Comparison of ENCODE assay signal across 3 cellular contexts in the genomic region with DNA sequence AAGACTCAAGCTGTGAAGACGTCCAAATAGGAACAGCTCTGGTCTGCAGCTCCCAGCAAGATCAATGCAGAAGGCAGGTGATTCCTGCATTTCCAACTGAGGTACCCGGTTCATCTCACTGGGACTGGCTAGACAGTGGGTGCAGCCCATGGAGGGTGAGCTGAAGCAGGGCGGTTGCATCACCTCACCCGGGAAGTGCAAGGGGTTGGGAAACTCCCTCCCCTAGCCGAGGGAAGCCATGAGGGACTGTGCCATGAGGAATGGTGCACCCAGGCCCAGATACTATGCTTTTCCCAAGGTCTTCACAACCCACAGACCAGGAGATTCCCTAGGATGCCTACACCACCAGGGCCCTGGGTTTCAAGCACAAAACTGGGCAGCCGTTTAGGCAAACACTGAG.
TF ChIP-seq lines count a peak whose summit lies in the region.
"Not testable (repeated sequence)": the region's sequence is repeated elsewhere in the genome, so short reads cannot be mapped to it uniquely, and the experiment has no call there.

No MANE protein-coding gene starts in this region.

TF ChIP-seq in WTC11, 78 proteins besides CTCF, POLR2A, EP300 and RAD21:
- TF ChIP-seq GABPB1 (CRISPR knock-in tag; IDR thresholded peaks at IDR 0.05), result peak; percentile 85

TF ChIP-seq in K562, 482 proteins besides CTCF, POLR2A, EP300 and RAD21:
- peak; percentile 22; the same call in 1 of the 2 replicates for TF ChIP-seq ATF3 (IDR thresholded peaks at IDR 0.05)
- TF ChIP-seq ATF3 (CRISPR knock-in tag; conservative IDR thresholded peaks at IDR 0.05), result not testable (repeated sequence)

TF ChIP-seq in HepG2, 621 proteins besides CTCF, POLR2A, EP300 and RAD21:
- TF ChIP-seq ATF4 (CRISPR knock-in tag; IDR thresholded peaks at IDR 0.05) (peak in 1 of 2 experiments; percentile 82; a peak in 2 of 4 replicates), CEBPB (IDR thresholded peaks at IDR 0.05; ENCODE audit: borderline replicate concordance, low read depth, low read length) (peak; percentile 71), CEBPG (CRISPR knock-in tag; IDR thresholded peaks at IDR 0.05) (peak; percentile 71)
